10 cellular contexts compared by ENCODE assay signal in the genomic region with DNA sequence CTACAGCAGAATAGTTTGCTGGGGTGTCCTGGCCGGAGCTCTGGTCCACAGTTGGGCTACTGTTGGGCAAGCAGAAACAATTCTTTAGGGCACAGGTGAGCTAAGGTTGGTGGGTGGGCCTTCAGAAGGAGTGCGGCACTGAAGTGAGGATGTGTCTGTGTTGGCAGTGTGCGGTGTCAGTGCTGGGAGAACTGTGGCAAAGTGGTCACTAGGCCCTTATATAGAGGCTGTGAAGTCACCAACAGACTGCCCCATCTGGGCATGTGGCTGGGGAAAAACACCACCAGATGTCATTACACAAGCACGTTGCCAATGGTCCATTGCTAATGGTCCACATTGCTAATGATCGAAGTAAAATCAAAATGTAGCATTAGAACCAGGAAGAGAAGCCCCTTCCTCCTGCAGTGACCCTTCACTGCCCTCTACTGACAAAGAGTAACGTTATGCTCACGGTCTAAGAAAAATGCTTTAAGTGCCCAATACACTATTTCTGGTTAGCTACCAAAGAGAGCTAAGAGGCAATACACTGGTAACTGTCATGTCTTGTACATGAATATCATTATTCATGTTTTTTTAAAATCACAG. TPM values are rescaled to one million over a fixed set of nuclear protein-coding genes. Genes with fewer than 3 reads are reported as not detected.
DNase-seq lines count a peak whose midpoint lies in the region; ATAC-seq and TF ChIP-seq lines count a peak whose summit lies in the region.
"Had no signal": no experiment of that assay in that cellular context is flagged by ENCODE, and none has a peak within 500 bp of the region (broad histone marks: within the 10 kb centered on the region; RNA-seq: fewer than 3 reads in every experiment).

No MANE protein-coding gene starts in this region.

- TF ChIP-seq CTCF in endothelial cell (IDR thresholded peaks at IDR 0.05; ENCODE audit: unreplicated experiment), result no peak

- DNase-seq in stimulated activated naive CD8-positive, alpha-beta T cell treated with anti-CD3 and anti-CD28 coated beads, Interleukin-15, amount 100 ng/mL, for 72 hours, result no peak
- no peak for DNase-seq in stimulated activated naive CD8-positive, alpha-beta T cell treated with anti-CD3 and anti-CD28 coated beads, Interleukin-15, Interleukin-2, amounts not matched to agents 100 U/mL and 50 U/mL, for 24 hours
- DNase-seq in NCI-H2171 treated with DMSO at 0.1 percent for 48 hours (lab: John Stamatoyannopoulos, UW), result peak; percentile 44
- peak; percentile 15 for DNase-seq in endothelial cell (ENCODE audit: low spot score)
- DNase-seq in SHP77 treated with DMSO at 0.1 percent for 48 hours (lab: John Stamatoyannopoulos, UW), result no peak
- no peak for DNase-seq in activated CD8-positive, alpha-beta memory T cell treated with anti-CD3 and anti-CD28 coated beads, Interleukin-2, amount 50 U/mL, for 4 hours
- DNase-seq: activated CD4-positive, alpha-beta T cell treated with anti-CD3 and anti-CD28 coated beads, Interleukin-2, amount 50 U/mL, for 1 hour; CD8-positive, alpha-beta T cell had no signal

- H3K36me3 Mint-ChIP-seq in endothelial cell (ENCODE audit: low read depth, unreplicated experiment), result no peaks in the 10 kb centered on the region
- H3K36me3 Mint-ChIP-seq: CD8-positive, alpha-beta T cell had no signal

- H3K4me1 Mint-ChIP-seq in stimulated activated naive CD8-positive, alpha-beta T cell treated with anti-CD3 and anti-CD28 coated beads, Interleukin-15, amount 100 ng/mL, for 72 hours, result no peaks in the 10 kb centered on the region
- no peaks in the 10 kb centered on the region for H3K4me1 Mint-ChIP-seq in endothelial cell (ENCODE audit: unreplicated experiment)

- no peak overlapping the region for H3K4me3 Mint-ChIP-seq in stimulated activated naive CD8-positive, alpha-beta T cell treated with anti-CD3 and anti-CD28 coated beads, Interleukin-15, amount 100 ng/mL, for 72 hours
- H3K4me3 Mint-ChIP-seq in endothelial cell (ENCODE audit: unreplicated experiment), result no peak overlapping the region
- H3K4me3 Mint-ChIP-seq: CD8-positive, alpha-beta T cell had no signal

- H3K9me3 Mint-ChIP-seq in stimulated activated naive CD8-positive, alpha-beta T cell treated with anti-CD3 and anti-CD28 coated beads, Interleukin-15, amount 100 ng/mL, for 72 hours, result peaks cover 0 to 5% of the 10 kb centered on the region in 2 donors
- no peaks in the 10 kb centered on the region for H3K9me3 Mint-ChIP-seq in endothelial cell (ENCODE audit: unreplicated experiment)
- H3K9me3 Mint-ChIP-seq: CD8-positive, alpha-beta T cell had no signal

- H3K27ac Mint-ChIP-seq in stimulated activated naive CD8-positive, alpha-beta T cell treated with anti-CD3 and anti-CD28 coated beads, Interleukin-15, amount 100 ng/mL, for 72 hours, result no peak overlapping the region
- no peak overlapping the region for H3K27ac Mint-ChIP-seq in endothelial cell (ENCODE audit: unreplicated experiment)
- H3K27ac Mint-ChIP-seq: CD8-positive, alpha-beta T cell had no signal

- H3K27me3 Mint-ChIP-seq in stimulated activated naive CD8-positive, alpha-beta T cell treated with anti-CD3 and anti-CD28 coated beads, Interleukin-15, amount 100 ng/mL, for 72 hours, result no peaks in the 10 kb centered on the region
- H3K27me3 Mint-ChIP-seq in endothelial cell (ENCODE audit: unreplicated experiment), result no peaks in the 10 kb centered on the region

- ATAC-seq in stimulated activated naive CD8-positive, alpha-beta T cell treated with anti-CD3 and anti-CD28 coated beads, Interleukin-15, amount 100 ng/mL, for 72 hours, result peak; percentile 66
- no peak for ATAC-seq in stimulated activated naive CD8-positive, alpha-beta T cell treated with anti-CD3 and anti-CD28 coated beads, Interleukin-15, Interleukin-2, amounts not matched to agents 100 U/mL and 50 U/mL, for 24 hours
- no peak for ATAC-seq in HG03108 (IDR thresholded peaks at IDR 0.05; ENCODE audit: unreplicated experiment)
- ATAC-seq in HG03025 (IDR thresholded peaks at IDR 0.05; ENCODE audit: low FRiP score, unreplicated experiment), result no peak
- ATAC-seq: CD8-positive, alpha-beta T cell had no signal

RNA-seq across cellular contexts. Expression of a gene that starts 21.3 kb away (rescaled TPM):
- 0.33 TPM for total RNA-seq in endothelial cell (ENCODE audit: unreplicated experiment)
- total RNA-seq: CD8-positive, alpha-beta T cell had no signal

Comparison
In these comparisons a context has a peak if more than half of its experiments do, and no peak if none do; other contexts are left out.
1. DNase-seq: peak in NCI-H2171 treated with DMSO at 0.1 percent for 48 hours (single experiment) and endothelial cell (single experiment); none in stimulated activated naive CD8-positive, alpha-beta T cell treated with anti-CD3 and anti-CD28 coated beads, Interleukin-15, amount 100 ng/mL, for 72 hours (0 of 2), stimulated activated naive CD8-positive, alpha-beta T cell treated with anti-CD3 and anti-CD28 coated beads, Interleukin-15, Interleukin-2, amounts not matched to agents 100 U/mL and 50 U/mL, for 24 hours (single experiment), SHP77 treated with DMSO at 0.1 percent for 48 hours (single experiment) and activated CD8-positive, alpha-beta memory T cell treated with anti-CD3 and anti-CD28 coated beads, Interleukin-2, amount 50 U/mL, for 4 hours (single experiment).